ENCODE assay signal across 28 cellular contexts in genomic region chr11:87897079-87897478, GRCh38.
"Had no signal": no experiment of that assay in that cellular context is flagged by ENCODE, and none has a peak within 500 bp of the region (broad histone marks: within the 10 kb centered on the region; RNA-seq: fewer than 3 reads in every experiment).

No MANE protein-coding gene starts in this region.

- H3K4me3 Mint-ChIP-seq: immature natural killer cell; mesothelial cell of epicardium; naive B cell; natural killer cell; stimulated activated effector memory CD8-positive, alpha-beta T cell treated with anti-CD3 and anti-CD28 coated beads, Interleukin-12 subunit alpha, Interleukin-12 subunit beta, amount 100 ng/mL, for 72 hours; stimulated activated naive CD8-positive, alpha-beta T cell treated with anti-CD3 and anti-CD28 coated beads, Interleukin-15, Interleukin-2, amounts not matched to agents 100 ng/mL and 50 ng/mL, for 24 hours had no signal

- H3K27ac Mint-ChIP-seq: immature natural killer cell; mesothelial cell of epicardium; naive B cell; natural killer cell; progenitor cell of endocrine pancreas; stimulated activated effector memory CD8-positive, alpha-beta T cell treated with anti-CD3 and anti-CD28 coated beads, Interleukin-12 subunit alpha, Interleukin-12 subunit beta, amount 100 ng/mL, for 72 hours; stimulated activated naive CD8-positive, alpha-beta T cell treated with anti-CD3 and anti-CD28 coated beads, Interleukin-15, Interleukin-2, amounts not matched to agents 100 ng/mL and 50 ng/mL, for 24 hours had no signal

- H3K9me3 ChIP-seq: heart right ventricle, left lung, ovary, sigmoid colon, spleen, suprapubic skin, thoracic aorta, tibial artery, upper lobe of left lung, vagina had no signal

- H3K27ac ChIP-seq: heart right ventricle, left lung, ovary, sigmoid colon, spleen, suprapubic skin, thoracic aorta, tibial artery, upper lobe of left lung, vagina had no signal

- ATAC-seq: heart right ventricle; left cardiac atrium; left lung; natural killer cell; right cardiac atrium; stimulated activated effector memory CD8-positive, alpha-beta T cell treated with anti-CD3 and anti-CD28 coated beads, Interleukin-12 subunit alpha, Interleukin-12 subunit beta, amount 100 ng/mL, for 72 hours had no signal

- H3K27me3 ChIP-seq: left lung, ovary, sigmoid colon, spleen, suprapubic skin, tibial artery, upper lobe of left lung, vagina had no signal

- H3K4me1 Mint-ChIP-seq: immature natural killer cell; naive B cell; natural killer cell; stimulated activated effector memory CD8-positive, alpha-beta T cell treated with anti-CD3 and anti-CD28 coated beads, Interleukin-12 subunit alpha, Interleukin-12 subunit beta, amount 100 ng/mL, for 72 hours had no signal

- H3K4me1 ChIP-seq: heart right ventricle, left lung, spleen, suprapubic skin, upper lobe of left lung had no signal

- DNase-seq: heart right ventricle; hippocampal formation; immature natural killer cell; islet precursor cell; kidney glomerular epithelial cell; left cardiac atrium; left lung; mesendoderm; naive B cell; natural killer cell; ovary; retina; right cardiac atrium; sigmoid colon; small intestine; spleen; stimulated activated CD4-positive, alpha-beta T cell treated with anti-CD3 and anti-CD28 coated beads, Interleukin-4, amount 100 ng/mL, for 24 hours; stimulated activated naive CD4-positive, alpha-beta T cell; tibial artery; upper lobe of left lung had no signal

- H3K9me3 Mint-ChIP-seq: mesothelial cell of epicardium; stimulated activated naive CD8-positive, alpha-beta T cell treated with anti-CD3 and anti-CD28 coated beads, Interleukin-15, Interleukin-2, amounts not matched to agents 100 ng/mL and 50 ng/mL, for 24 hours had no signal

- H3K27me3 Mint-ChIP-seq: naive B cell, progenitor cell of endocrine pancreas had no signal

- H3K4me3 ChIP-seq: heart right ventricle, left lung, lung, ovary, sigmoid colon, spleen, suprapubic skin, thoracic aorta, tibial artery, upper lobe of left lung, vagina had no signal

- FAIRE-seq: small intestine had no signal

- H3K36me3 ChIP-seq: heart right ventricle, left lung, ovary, sigmoid colon, spleen, suprapubic skin, thoracic aorta, tibial artery, upper lobe of left lung, vagina had no signal

- H3K36me3 Mint-ChIP-seq: immature natural killer cell; mesothelial cell of epicardium; naive B cell; natural killer cell; stimulated activated effector memory CD8-positive, alpha-beta T cell treated with anti-CD3 and anti-CD28 coated beads, Interleukin-12 subunit alpha, Interleukin-12 subunit beta, amount 100 ng/mL, for 72 hours had no signal
